ENCODE assay signal across 24 cellular contexts in the genomic region with DNA sequence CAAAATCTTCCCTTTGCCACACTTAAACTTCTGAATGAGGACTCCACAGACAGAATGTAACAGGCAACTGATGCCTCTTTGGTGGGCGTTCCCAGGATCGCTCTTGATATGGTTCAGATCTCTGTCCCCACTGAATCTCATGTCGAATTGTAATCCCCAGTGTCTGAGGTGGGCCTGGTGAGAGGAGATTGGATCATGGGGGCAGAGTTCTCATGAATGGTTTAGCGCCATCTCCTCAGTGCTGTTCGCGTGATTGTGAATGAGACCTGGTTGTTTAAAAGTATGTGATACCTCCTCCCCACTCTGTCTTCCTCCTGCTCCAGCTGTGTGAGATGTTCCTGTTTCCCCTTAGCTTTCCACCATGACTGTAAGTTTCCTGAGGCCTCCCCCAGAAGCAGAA.
A peak's percentile ranks its signal among the peaks of the same experiment; 100 is the strongest.
DNase-seq lines count a peak whose midpoint lies in the region; FAIRE-seq and TF ChIP-seq lines count a peak whose summit lies in the region.
"Had no signal": no experiment of that assay in that cellular context is flagged by ENCODE, and none has a peak within 500 bp of the region (broad histone marks: within the 10 kb centered on the region; RNA-seq: fewer than 3 reads in every experiment).

No MANE protein-coding gene starts in this region.

- H3K79me2 ChIP-seq in neural cell (replicated peaks; ENCODE audit: insufficient read depth, low read length): no peaks in the 10 kb centered on the region

- no peak overlapping the region for H2AFZ ChIP-seq in neural cell (ENCODE audit: low read depth, low read length)

- H3K9me2 ChIP-seq in neural cell (ENCODE audit: insufficient read depth, low read length): no peaks in the 10 kb centered on the region

- TF ChIP-seq RAD21 in neural cell (conservative IDR thresholded peaks at IDR 0.05): no peak

- intact Hi-C loops in colonic mucosa (cut with DNase I): no loop called here

- H3F3A ChIP-seq in neural cell (ENCODE audit: insufficient read depth, low read length, poor library complexity, severe bottlenecking): no peaks in the 10 kb centered on the region

- no peaks in the 10 kb centered on the region for H3K36me3 ChIP-seq in endodermal cell (ENCODE audit: control insufficient read depth, insufficient read depth, low read length)
- no peaks in the 10 kb centered on the region for H3K36me3 ChIP-seq in neural cell (ENCODE audit: insufficient read depth, low read length)
- H3K36me3 ChIP-seq in colonic mucosa: no peaks in the 10 kb centered on the region
- H3K36me3 ChIP-seq: BE2C, BLaER1 had no signal

- H4K20me1 ChIP-seq in neural cell (ENCODE audit: insufficient read depth): no peaks in the 10 kb centered on the region
- H4K20me1 ChIP-seq: BLaER1 had no signal

- H3K27me3 ChIP-seq in endodermal cell (ENCODE audit: control insufficient read depth, insufficient read depth, low read length, poor library complexity, severe bottlenecking): no peaks in the 10 kb centered on the region
- H3K27me3 ChIP-seq in neural cell (ENCODE audit: insufficient read depth, low read depth, low read length): no peaks in the 10 kb centered on the region
- H3K27me3 ChIP-seq in colonic mucosa: no peaks in the 10 kb centered on the region
- H3K27me3 ChIP-seq: BE2C, BLaER1 had no signal

- H3K27ac Mint-ChIP-seq in endodermal cell: no peak overlapping the region
- H3K27ac Mint-ChIP-seq in T-helper 2 cell treated with Interferon-gamma antibody and Interleukin-4, amounts not matched to agents 5 μg/mL and 100 μg/mL, for 36 hours: no peak overlapping the region
- H3K27ac Mint-ChIP-seq: CD14-positive monocyte; CD4-positive, CD25-positive, alpha-beta regulatory T cell; CD8-positive, alpha-beta memory T cell had no signal

- 73 to 86% methylated on average over 3 to 6 of the region's 6 CpGs for WGBS in endodermal cell (ENCODE audit: insufficient coverage in 1 of 2, insufficient read length in 1 of 2), 2 experiments

- DNase-seq in endodermal cell (peak; percentile 12), urothelium cell line (ENCODE audit: low spot score) (no peak), DMS53 (lab: John Stamatoyannopoulos, UW) (no peak), colonic mucosa (no peak)
- DNase-seq in T-helper 2 cell treated with Interferon-gamma antibody and Interleukin-4, amounts not matched to agents 5 μg/mL and 100 μg/mL, for 36 hours (ENCODE audit: low spot score): no peak
- DNase-seq: 8988T; ACHN; BE2C; C1 segment of cervical spinal cord; CD4-positive, alpha-beta memory T cell; CD4-positive, CD25-positive, alpha-beta regulatory T cell; CD8-positive, alpha-beta memory T cell; COR-L47; DMS 273 treated with DMSO at 0.1 percent for 48 hours; DMS153; DMS79 treated with DMSO at 0.1 percent for 48 hours; GF-D8 had no signal

- H3K4me3 ChIP-seq in endodermal cell (ENCODE audit: low read length) (no peak overlapping the region), neural cell (ENCODE audit: low read length) (peak overlapping the region; percentile 0), colonic mucosa (no peak overlapping the region)
- H3K4me3 ChIP-seq: BLaER1 had no signal

- H3K27ac ChIP-seq in endodermal cell (ENCODE audit: low read depth, low read length): no peak overlapping the region
- H3K27ac ChIP-seq in neural cell (ENCODE audit: low read length): peak overlapping the region; percentile 34
- H3K27ac ChIP-seq in colonic mucosa: no peak overlapping the region
- H3K27ac ChIP-seq: BLaER1 had no signal

- H3K9ac ChIP-seq in endodermal cell (ENCODE audit: extremely low read depth, low read length, poor library complexity, severe bottlenecking) (no peak overlapping the region), neural cell (ENCODE audit: low read length) (no peak overlapping the region), colonic mucosa (ENCODE audit: low read depth in 2 of 2, low read length in 2 of 2) (no peak overlapping the region)
- H3K9ac ChIP-seq: BLaER1 had no signal

- peak; percentile 5 for FAIRE-seq in urothelium cell line (lab: Jason Lieb, UNC)
- FAIRE-seq: A204.1, G401.6, GM12891, GM19239 had no signal

- H3K36me3 Mint-ChIP-seq in endodermal cell (ENCODE audit: low read depth): no peaks in the 10 kb centered on the region
- H3K36me3 Mint-ChIP-seq in T-helper 2 cell treated with Interferon-gamma antibody and Interleukin-4, amounts not matched to agents 5 μg/mL and 100 μg/mL, for 36 hours (ENCODE audit: low read depth): no peaks in the 10 kb centered on the region
- H3K36me3 Mint-ChIP-seq: CD14-positive monocyte; CD4-positive, CD25-positive, alpha-beta regulatory T cell had no signal

- H3K27me3 Mint-ChIP-seq in endodermal cell (ENCODE audit: insufficient read depth): no peaks in the 10 kb centered on the region
- peaks cover 11% of the 10 kb centered on the region for H3K27me3 Mint-ChIP-seq in T-helper 2 cell treated with Interferon-gamma antibody and Interleukin-4, amounts not matched to agents 5 μg/mL and 100 μg/mL, for 36 hours (ENCODE audit: low read depth)

- TF ChIP-seq EP300 in neural cell (conservative IDR thresholded peaks at IDR 0.05; ENCODE audit: poor library complexity, severe bottlenecking): no peak

- no peak for TF ChIP-seq CTCF in endodermal cell (conservative IDR thresholded peaks at IDR 0.05)
- no peak for TF ChIP-seq CTCF in neural cell (IDR thresholded peaks at IDR 0.05; ENCODE audit: poor library complexity, severe bottlenecking)
- no peak for TF ChIP-seq CTCF in colonic mucosa (IDR thresholded peaks at IDR 0.05)

- no peak overlapping the region for H3K4me2 ChIP-seq in neural cell (ENCODE audit: low read length)
- H3K4me2 ChIP-seq: BLaER1 had no signal

- H3K4me3 Mint-ChIP-seq in endodermal cell: no peak overlapping the region
- H3K4me3 Mint-ChIP-seq in T-helper 2 cell treated with Interferon-gamma antibody and Interleukin-4, amounts not matched to agents 5 μg/mL and 100 μg/mL, for 36 hours: no peak overlapping the region
- H3K4me3 Mint-ChIP-seq: CD14-positive monocyte; CD4-positive, alpha-beta memory T cell; CD4-positive, CD25-positive, alpha-beta regulatory T cell; CD8-positive, alpha-beta memory T cell had no signal

- H3K4me1 Mint-ChIP-seq in endodermal cell: no peaks in the 10 kb centered on the region
- no peaks in the 10 kb centered on the region for H3K4me1 Mint-ChIP-seq in T-helper 2 cell treated with Interferon-gamma antibody and Interleukin-4, amounts not matched to agents 5 μg/mL and 100 μg/mL, for 36 hours (ENCODE audit: low read depth)
- H3K4me1 Mint-ChIP-seq: CD14-positive monocyte; CD4-positive, alpha-beta memory T cell; CD4-positive, CD25-positive, alpha-beta regulatory T cell; CD8-positive, alpha-beta memory T cell had no signal

- H3K4me1 ChIP-seq in endodermal cell (ENCODE audit: control insufficient read depth, insufficient read depth, low read length): no peaks in the 10 kb centered on the region
- no peaks in the 10 kb centered on the region for H3K4me1 ChIP-seq in colonic mucosa
- H3K4me1 ChIP-seq: BE2C, BLaER1 had no signal

- H3K9me3 ChIP-seq in endodermal cell (ENCODE audit: control insufficient read depth, low read length): peaks cover 4% of the 10 kb centered on the region
- H3K9me3 ChIP-seq in neural cell (ENCODE audit: low read length): no peaks in the 10 kb centered on the region
- H3K9me3 ChIP-seq in colonic mucosa: no peaks in the 10 kb centered on the region
- H3K9me3 ChIP-seq: BE2C had no signal

- peaks cover 8% of the 10 kb centered on the region for H3K9me3 Mint-ChIP-seq in endodermal cell
- peaks cover 8% of the 10 kb centered on the region for H3K9me3 Mint-ChIP-seq in T-helper 2 cell treated with Interferon-gamma antibody and Interleukin-4, amounts not matched to agents 5 μg/mL and 100 μg/mL, for 36 hours

TF ChIP-seq in neural cell, 6 proteins besides CTCF, POLR2A, EP300 and RAD21:
- TF ChIP-seq EZH2 (IDR thresholded peaks at IDR 0.05; ENCODE audit: borderline replicate concordance, insufficient read depth, low read length, poor library complexity, severe bottlenecking) (no peak), MXI1 (conservative IDR thresholded peaks at IDR 0.05; ENCODE audit: poor library complexity, severe bottlenecking) (no peak), SMC3 (conservative IDR thresholded peaks at IDR 0.05; ENCODE audit: poor library complexity) (no peak), TAF1 (IDR thresholded peaks at IDR 0.05; ENCODE audit: low read depth) (no peak), POLR2AphosphoS5 (IDR thresholded peaks at IDR 0.05) (no peak)
- TF ChIP-seq, protein P1, sequence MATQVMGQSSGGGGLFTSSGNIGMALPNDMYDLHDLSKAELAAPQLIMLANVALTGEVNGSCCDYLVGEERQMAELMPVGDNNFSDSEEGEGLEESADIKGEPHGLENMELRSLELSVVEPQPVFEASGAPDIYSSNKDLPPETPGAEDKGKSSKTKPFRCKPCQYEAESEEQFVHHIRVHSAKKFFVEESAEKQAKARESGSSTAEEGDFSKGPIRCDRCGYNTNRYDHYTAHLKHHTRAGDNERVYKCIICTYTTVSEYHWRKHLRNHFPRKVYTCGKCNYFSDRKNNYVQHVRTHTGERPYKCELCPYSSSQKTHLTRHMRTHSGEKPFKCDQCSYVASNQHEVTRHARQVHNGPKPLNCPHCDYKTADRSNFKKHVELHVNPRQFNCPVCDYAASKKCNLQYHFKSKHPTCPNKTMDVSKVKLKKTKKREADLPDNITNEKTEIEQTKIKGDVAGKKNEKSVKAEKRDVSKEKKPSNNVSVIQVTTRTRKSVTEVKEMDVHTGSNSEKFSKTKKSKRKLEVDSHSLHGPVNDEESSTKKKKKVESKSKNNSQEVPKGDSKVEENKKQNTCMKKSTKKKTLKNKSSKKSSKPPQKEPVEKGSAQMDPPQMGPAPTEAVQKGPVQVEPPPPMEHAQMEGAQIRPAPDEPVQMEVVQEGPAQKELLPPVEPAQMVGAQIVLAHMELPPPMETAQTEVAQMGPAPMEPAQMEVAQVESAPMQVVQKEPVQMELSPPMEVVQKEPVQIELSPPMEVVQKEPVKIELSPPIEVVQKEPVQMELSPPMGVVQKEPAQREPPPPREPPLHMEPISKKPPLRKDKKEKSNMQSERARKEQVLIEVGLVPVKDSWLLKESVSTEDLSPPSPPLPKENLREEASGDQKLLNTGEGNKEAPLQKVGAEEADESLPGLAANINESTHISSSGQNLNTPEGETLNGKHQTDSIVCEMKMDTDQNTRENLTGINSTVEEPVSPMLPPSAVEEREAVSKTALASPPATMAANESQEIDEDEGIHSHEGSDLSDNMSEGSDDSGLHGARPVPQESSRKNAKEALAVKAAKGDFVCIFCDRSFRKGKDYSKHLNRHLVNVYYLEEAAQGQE (IDR thresholded peaks at IDR 0.05; ENCODE audit: borderline replicate concordance): no peak
